Comparison of ENCODE assay signal across 1 cellular context in genomic region chr7:77665161-77665560, GRCh38.
TF ChIP-seq lines count a peak whose summit lies in the region.

No MANE protein-coding gene starts in this region.

TF ChIP-seq in IMR-90, 13 proteins besides CTCF, POLR2A, EP300 and RAD21:
- TF ChIP-seq MAZ (IDR thresholded peaks at IDR 0.05; ENCODE audit: borderline replicate concordance, low read depth, low read length) (no peak), SMC3 (IDR thresholded peaks at IDR 0.05; ENCODE audit: low read depth, low read length) (no peak), RCOR1 (IDR thresholded peaks at IDR 0.05; ENCODE audit: insufficient replicate concordance, low read length) (no peak), BHLHE40 (IDR thresholded peaks at IDR 0.05; ENCODE audit: low read depth, low read length) (no peak), CHD1 (IDR thresholded peaks at IDR 0.05; ENCODE audit: low read depth, low read length) (no peak), NFE2L2 (IDR thresholded peaks at IDR 0.05; ENCODE audit: low read depth, low read length) (no peak), MAFK (IDR thresholded peaks at IDR 0.05; ENCODE audit: low read depth, low read length) (no peak), FOS (IDR thresholded peaks at IDR 0.05; ENCODE audit: low read depth, low read length) (no peak), CEBPB (IDR thresholded peaks at IDR 0.05; ENCODE audit: low read depth, low read length) (no peak)
TF ChIP-seq in IMR-90: peak in this region for 0.
